Comparison of ENCODE assay signal across 20 cellular contexts in the genomic region with DNA sequence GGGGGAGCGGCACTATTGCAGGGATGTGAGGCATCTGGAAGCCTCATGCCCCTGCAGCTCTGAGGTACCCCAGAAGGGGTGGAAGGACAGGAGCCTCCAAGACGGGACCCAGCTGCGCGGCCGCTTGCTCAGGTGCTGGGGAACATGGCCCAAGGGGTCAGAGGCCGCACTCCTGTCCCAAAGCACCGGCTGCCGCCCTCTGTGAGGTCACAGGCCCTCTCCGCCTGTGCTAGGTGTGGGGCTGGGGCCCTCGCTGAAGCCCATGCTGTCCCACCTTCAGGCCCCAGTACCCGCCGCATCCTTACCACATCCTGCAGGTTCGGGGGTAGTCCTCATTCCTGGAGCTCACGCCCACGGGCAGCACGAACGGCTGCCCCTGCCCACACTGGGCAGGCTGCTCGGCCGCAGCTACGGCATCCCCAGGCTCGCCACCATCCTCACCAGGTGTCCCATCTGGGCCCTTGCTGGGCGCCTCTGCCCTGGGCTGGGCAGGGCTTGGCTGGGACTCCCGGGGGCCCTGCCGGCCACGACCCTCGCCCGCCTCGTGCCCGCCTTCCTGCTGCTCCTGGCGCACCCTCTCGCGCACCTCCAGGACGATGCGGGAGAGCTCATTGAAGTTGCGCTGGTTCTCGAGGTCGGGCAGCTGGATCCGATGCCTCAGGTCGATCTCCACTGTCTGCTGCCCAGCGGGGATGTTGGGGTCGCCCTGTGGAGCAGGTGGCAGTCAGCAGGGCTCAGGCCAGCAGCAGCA. TPM values are rescaled to one million over a fixed set of nuclear protein-coding genes. Genes with fewer than 3 reads are reported as not detected.
DNase-seq lines count a peak whose midpoint lies in the region; ATAC-seq, FAIRE-seq and TF ChIP-seq lines count a peak whose summit lies in the region.
"Had no signal": no experiment of that assay in that cellular context is flagged by ENCODE, and none has a peak within 500 bp of the region (broad histone marks: within the 10 kb centered on the region; RNA-seq: fewer than 3 reads in every experiment).

No MANE protein-coding gene starts in this region.

- peak overlapping the region; percentile 11 for H3K4me2 ChIP-seq in neuronal stem cell (ENCODE audit: insufficient read depth, low read length, poor library complexity, severe bottlenecking)
- H3K4me2 ChIP-seq: A549 had no signal

- no peak overlapping the region for H3K18ac ChIP-seq in neuronal stem cell (ENCODE audit: low read length)

- no peaks in the 10 kb centered on the region for H3K27me3 ChIP-seq in neuronal stem cell (ENCODE audit: control insufficient read depth in 3 of 3, insufficient read depth in 3 of 3, low read depth in 1 of 3, low read length in 3 of 3)

- peak overlapping the region; percentile 37 for H3K4me3 Mint-ChIP-seq in endothelial cell (ENCODE audit: unreplicated experiment)
- H3K4me3 Mint-ChIP-seq: CD14-positive monocyte; CD8-positive, alpha-beta T cell; HFFc6 had no signal

- H3K36me3 Mint-ChIP-seq in endothelial cell (ENCODE audit: low read depth, unreplicated experiment) = peaks cover 19% of the 10 kb centered on the region

- no peak overlapping the region for H4K8ac ChIP-seq in neuronal stem cell (ENCODE audit: low read depth, low read length)

- FAIRE-seq in urothelium cell line (lab: Jason Lieb, UNC) = no peak
- FAIRE-seq: A549, D721Med, H1, HTR-8/SVneo had no signal

- no peak overlapping the region for H3K4me3 ChIP-seq in neuronal stem cell (ENCODE audit: low read length in 2 of 2)
- H3K4me3 ChIP-seq: A549 had no signal

- POLR2A ChIA-PET in RWPE1 (lab: Yijun Ruan, JAX; ENCODE audit: low non-redundant PET) = no interaction called here

- no CpG with 5 or more reads among the region's 41 CpGs for WGBS in neuronal stem cell (ENCODE audit: extremely low coverage in 2 of 2, insufficient read length in 2 of 2, insufficient replicate concordance in 1 of 2), 2 donors

- H3K9ac ChIP-seq in neuronal stem cell (ENCODE audit: low read depth, low read length, poor library complexity) = peak overlapping the region; percentile 44

- no peak overlapping the region for H3K4ac ChIP-seq in neuronal stem cell (ENCODE audit: low read length)

- H3K4me1 Mint-ChIP-seq in endothelial cell (ENCODE audit: unreplicated experiment) = no peaks in the 10 kb centered on the region

- no peak overlapping the region for H2AFZ ChIP-seq in neuronal stem cell (ENCODE audit: low read length)

- no peaks in the 10 kb centered on the region for H3K9me3 ChIP-seq in neuronal stem cell (replicated peaks in 1 of 2; ENCODE audit: control insufficient read depth in 2 of 2, insufficient read depth in 1 of 2, low read depth in 1 of 2, low read length in 2 of 2)
- H3K9me3 ChIP-seq: A549 had no signal

- H2AK5ac ChIP-seq in neuronal stem cell (ENCODE audit: low read depth, low read length) = no peak overlapping the region

- H3K14ac ChIP-seq in neuronal stem cell (ENCODE audit: low read length) = no peak overlapping the region

- peaks cover 28 to 57% of the 10 kb centered on the region in 2 donors for H3K36me3 ChIP-seq in neuronal stem cell (replicated peaks in 1 of 2; ENCODE audit: control insufficient read depth in 2 of 2, insufficient read depth in 2 of 2, low read length in 2 of 2)

- peak overlapping the region; percentile 73 for H3K23ac ChIP-seq in neuronal stem cell (ENCODE audit: low read depth, low read length, poor library complexity)

- peak; percentile 5 for DNase-seq in left cardiac atrium
- no peak for DNase-seq in cardiac septum (ENCODE audit: low spot score)
- DNase-seq in endothelial cell (ENCODE audit: low spot score) = no peak
- DNase-seq in neuronal stem cell (ENCODE audit: low spot score) = no peak
- DNase-seq in urothelium cell line (ENCODE audit: low spot score) = no peak
- no peak for DNase-seq in RWPE1 (ENCODE audit: low spot score)
- DNase-seq: CD8-positive, alpha-beta T cell; COR-L47; DMS153; DND-41; GDM1; HCEC 1CT; HFFc6 had no signal

- H3K27ac ChIP-seq in neuronal stem cell (replicated peaks; ENCODE audit: low read length) (no peak overlapping the region), temporal lobe (ENCODE audit: low read depth, low read length) (peak overlapping the region; percentile 1), RWPE1 (no peak overlapping the region)
- H3K27ac ChIP-seq: A549 had no signal

- TF ChIP-seq CTCF in endothelial cell (IDR thresholded peaks at IDR 0.05; ENCODE audit: unreplicated experiment) = no peak
- no peak for TF ChIP-seq CTCF in RWPE1 (conservative IDR thresholded peaks at IDR 0.05; ENCODE audit: low read depth)

- H2BK5ac ChIP-seq in neuronal stem cell (ENCODE audit: low read length) = no peak overlapping the region

- no peaks in the 10 kb centered on the region for H3K9me3 Mint-ChIP-seq in endothelial cell (ENCODE audit: unreplicated experiment)
- H3K9me3 Mint-ChIP-seq: CD8-positive, alpha-beta T cell; HFFc6 had no signal

- H2BK12ac ChIP-seq in neuronal stem cell (ENCODE audit: low read length) = no peak overlapping the region

- ATAC-seq in left cardiac atrium (no peak), HG03196 (IDR thresholded peaks at IDR 0.05; ENCODE audit: unreplicated experiment) (no peak)
- ATAC-seq: A549; CD8-positive, alpha-beta T cell had no signal

- intact Hi-C loops in left cardiac atrium (cut with DNase I) = no loop called here
- intact Hi-C loops in cardiac septum (cut with DNase I) = no loop called here

- CTCF ChIA-PET in RWPE1 (lab: Yijun Ruan, JAX) = interaction anchor here (0.8 to 1.7 kb wide), 2 partner anchors 9 to 1063 kb away, joined by 3 to 6 read pairs; no protein-coding TSS in a partner anchor

- H3K4me1 ChIP-seq in neuronal stem cell (ENCODE audit: control insufficient read depth in 2 of 2, insufficient read depth in 1 of 2, low read depth in 1 of 2, low read length in 2 of 2) = no peaks in the 10 kb centered on the region
- H3K4me1 ChIP-seq: A549 had no signal

- H3K27ac Mint-ChIP-seq in endothelial cell (ENCODE audit: unreplicated experiment) = no peak overlapping the region
- H3K27ac Mint-ChIP-seq: HFFc6 had no signal

- no peaks in the 10 kb centered on the region for H3K27me3 Mint-ChIP-seq in endothelial cell (ENCODE audit: unreplicated experiment)

- H2BK15ac ChIP-seq in neuronal stem cell (ENCODE audit: low read length) = no peak overlapping the region

- no peak overlapping the region for H4K91ac ChIP-seq in neuronal stem cell (ENCODE audit: low read depth, low read length, poor library complexity)

- peaks cover 4% of the 10 kb centered on the region for H3K79me1 ChIP-seq in neuronal stem cell (ENCODE audit: low read depth, low read length)

- no peak overlapping the region for H2BK120ac ChIP-seq in neuronal stem cell (ENCODE audit: low read depth, low read length)

RNA-seq across cellular contexts. Expression of a gene that starts 16.6 kb away (rescaled TPM):
- total RNA-seq in left cardiac atrium (1 to 10 TPM; 3.2 to 3.4 TPM), cardiac septum (3.2 TPM), endothelial cell (ENCODE audit: unreplicated experiment) (6.5 TPM), temporal lobe (2.0 TPM)
- 4.5 TPM for polyA plus RNA-seq in neuronal stem cell (2013, experiment 1 of 2)
- polyA plus RNA-seq in neuronal stem cell (2013, experiment 2 of 2) = 4.9 TPM

RNA-seq across cellular contexts. Expression of a gene that starts 49.8 kb away (rescaled TPM):
- total RNA-seq in left cardiac atrium (10 to 100 TPM; 45.6 to 50.8 TPM), cardiac septum (73.9 TPM), endothelial cell (ENCODE audit: unreplicated experiment) (13.5 TPM), temporal lobe (25.3 TPM)
- 9.0 TPM for polyA plus RNA-seq in neuronal stem cell (2013, experiment 1 of 2)
- polyA plus RNA-seq in neuronal stem cell (2013, experiment 2 of 2) = 8.4 TPM

RNA-seq across cellular contexts. Expression of a gene that starts 58.4 kb away (rescaled TPM):
- 10 to 100 TPM; 82.9 to 90.2 TPM for total RNA-seq in left cardiac atrium
- 113 TPM for total RNA-seq in cardiac septum
- 71.6 TPM for total RNA-seq in endothelial cell (ENCODE audit: unreplicated experiment)
- 41.5 TPM for polyA plus RNA-seq in neuronal stem cell (2013, experiment 1 of 2)
- 41.0 TPM for polyA plus RNA-seq in neuronal stem cell (2013, experiment 2 of 2)
- total RNA-seq in temporal lobe = 33.2 TPM
